In the genomic region with DNA sequence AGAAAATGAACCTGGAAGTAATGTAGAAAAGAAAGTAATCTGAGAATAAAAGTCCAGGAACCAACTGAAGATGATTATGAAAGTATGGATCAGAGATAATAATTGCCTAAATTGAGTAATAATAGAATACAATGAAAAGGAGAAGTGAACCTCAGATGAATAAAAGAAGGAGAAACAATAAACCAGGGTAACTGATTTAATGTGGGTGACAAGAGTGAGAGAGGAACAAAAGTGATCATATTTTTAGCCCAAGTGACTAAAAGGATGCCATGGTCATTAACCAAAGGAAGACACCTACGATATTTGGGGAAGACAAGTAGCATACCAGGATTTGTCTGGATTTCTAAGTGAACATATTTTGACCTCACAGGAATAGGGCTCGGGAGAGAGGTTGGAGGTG, we compare ENCODE assay signal across 20 cellular contexts.
A peak's percentile ranks its signal among the peaks of the same experiment; 100 is the strongest.
DNase-seq lines count a peak whose midpoint lies in the region; ATAC-seq and TF ChIP-seq lines count a peak whose summit lies in the region.
"Had no signal": no experiment of that assay in that cellular context is flagged by ENCODE, and none has a peak within 500 bp of the region (broad histone marks: within the 10 kb centered on the region; RNA-seq: fewer than 3 reads in every experiment).

No MANE protein-coding gene starts in this region.

- no peak overlapping the region for H2AFZ ChIP-seq in smooth muscle cell (ENCODE audit: low read depth)

- intact Hi-C loops in cardiac septum (cut with DNase I) = no loop called here

- CTCF ChIA-PET in activated CD8-positive, alpha-beta memory T cell treated with anti-CD3 and anti-CD28 coated beads, Interleukin-2, amount 10 ng/mL, durations not matched to agents 7 days and 5 days (lab: Charles Lee) = no interaction called here
- CTCF ChIA-PET in activated CD8-positive, alpha-beta T cell treated with anti-CD3 and anti-CD28 coated beads, Interleukin-2, amount 10 ng/mL, durations not matched to agents 7 days and 5 days (lab: Charles Lee) = interaction anchor here (1.1 to 1.8 kb wide), 3 partner anchors 73 to 155 kb away, joined by 3 to 8 read pairs (median 3); no protein-coding TSS in a partner anchor

- peaks cover 4% of the 10 kb centered on the region for H3F3A ChIP-seq in smooth muscle cell (ENCODE audit: low read depth)

- no peak for DNase-seq in activated CD8-positive, alpha-beta memory T cell treated with anti-CD3 and anti-CD28 coated beads, Interleukin-2, amount 10 ng/mL, durations not matched to agents 7 days and 5 days
- DNase-seq in activated CD8-positive, alpha-beta memory T cell treated with anti-CD3 and anti-CD28 coated beads, Interleukin-2, amount 50 U/mL, for 48 hours = no peak
- peak; percentile 31 for DNase-seq in MV-4-11 (lab: John Stamatoyannopoulos, UW)
- no peak for DNase-seq in activated CD8-positive, alpha-beta T cell treated with anti-CD3 and anti-CD28 coated beads, Interleukin-2, amount 10 ng/mL, durations not matched to agents 7 days and 5 days
- DNase-seq in smooth muscle cell (lab: John Stamatoyannopoulos, UW; ENCODE audit: unreplicated experiment) = no peak
- DNase-seq in cardiac septum (ENCODE audit: low spot score) = no peak
- DNase-seq: activated T-cell treated with anti-CD3 and anti-CD28 coated beads, Interleukin-2, amount 50 U/mL, for 4 hours; DMS53; foreskin keratinocyte; heart left ventricle; kidney; midbrain; NCI-H1048; NCI-H526 treated with DMSO at 0.1 percent for 48 hours had no signal

- H3K27ac ChIP-seq in smooth muscle cell (ENCODE audit: low read depth) = peak overlapping the region; percentile 62
- H3K27ac ChIP-seq: esophagus muscularis mucosa, foreskin keratinocyte, heart left ventricle, tibial nerve had no signal

- no peak overlapping the region for H3K4me3 ChIP-seq in smooth muscle cell
- H3K4me3 ChIP-seq: esophagus muscularis mucosa, heart left ventricle, tibial nerve had no signal

- no peaks in the 10 kb centered on the region for H3K27me3 Mint-ChIP-seq in activated CD8-positive, alpha-beta memory T cell treated with anti-CD3 and anti-CD28 coated beads, Interleukin-2, amount 10 ng/mL, durations not matched to agents 7 days and 5 days
- H3K27me3 Mint-ChIP-seq in activated CD8-positive, alpha-beta T cell treated with anti-CD3 and anti-CD28 coated beads, Interleukin-2, amount 10 ng/mL, durations not matched to agents 7 days and 5 days (ENCODE audit: low read depth) = no peaks in the 10 kb centered on the region

- H3K9me3 Mint-ChIP-seq in activated CD8-positive, alpha-beta memory T cell treated with anti-CD3 and anti-CD28 coated beads, Interleukin-2, amount 10 ng/mL, durations not matched to agents 7 days and 5 days (ENCODE audit: low read depth) = peaks cover 8% of the 10 kb centered on the region
- H3K9me3 Mint-ChIP-seq in activated CD8-positive, alpha-beta T cell treated with anti-CD3 and anti-CD28 coated beads, Interleukin-2, amount 10 ng/mL, durations not matched to agents 7 days and 5 days (ENCODE audit: insufficient read depth) = peaks cover 14% of the 10 kb centered on the region
- H3K9me3 Mint-ChIP-seq: dendritic cell treated with granulocyte-macrophage colony-stimulating factor and Interleukin-4, amounts not matched to agents 40 ng/mL and 50 ng/mL, for 4 days; nephron had no signal

- no peaks in the 10 kb centered on the region for H3K9me3 ChIP-seq in smooth muscle cell (replicated peaks; ENCODE audit: low read depth)
- H3K9me3 ChIP-seq: esophagus muscularis mucosa, heart left ventricle, tibial nerve had no signal

- no peak for ATAC-seq in activated CD8-positive, alpha-beta memory T cell treated with anti-CD3 and anti-CD28 coated beads, Interleukin-2, amount 10 ng/mL, durations not matched to agents 7 days and 5 days
- no peak for ATAC-seq in activated CD8-positive, alpha-beta T cell treated with anti-CD3 and anti-CD28 coated beads, Interleukin-2, amount 10 ng/mL, durations not matched to agents 7 days and 5 days
- ATAC-seq in HG03095 (IDR thresholded peaks at IDR 0.05; ENCODE audit: unreplicated experiment) = no peak
- ATAC-seq: foreskin keratinocyte, heart left ventricle had no signal

- TF ChIP-seq CTCF in smooth muscle cell (IDR thresholded peaks at IDR 0.05; ENCODE audit: borderline replicate concordance, insufficient read depth, poor library complexity, severe bottlenecking) = no peak

- peak overlapping the region; percentile 42 for H3K4me2 ChIP-seq in smooth muscle cell

- no peaks in the 10 kb centered on the region for H3K79me2 ChIP-seq in smooth muscle cell (ENCODE audit: low read depth)

- H4K20me1 ChIP-seq in smooth muscle cell (ENCODE audit: low read depth) = no peaks in the 10 kb centered on the region

- H3K27me3 ChIP-seq in smooth muscle cell (ENCODE audit: low read depth) = no peaks in the 10 kb centered on the region
- H3K27me3 ChIP-seq: esophagus muscularis mucosa, foreskin keratinocyte, tibial nerve had no signal

- WGBS in smooth muscle cell (ENCODE audit: low lambda C conversion rate) = 75% methylated on average over 2 of the region's 2 CpGs

- H3K4me1 ChIP-seq in smooth muscle cell (ENCODE audit: low read depth) = no peaks in the 10 kb centered on the region
- H3K4me1 ChIP-seq: esophagus muscularis mucosa, foreskin keratinocyte, tibial nerve had no signal

- no peak overlapping the region for H3K9ac ChIP-seq in smooth muscle cell (ENCODE audit: low read depth)

- H3K36me3 ChIP-seq in smooth muscle cell (ENCODE audit: low read depth) = no peaks in the 10 kb centered on the region
- H3K36me3 ChIP-seq: esophagus muscularis mucosa, heart left ventricle, tibial nerve had no signal

- H3K36me3 Mint-ChIP-seq in activated CD8-positive, alpha-beta memory T cell treated with anti-CD3 and anti-CD28 coated beads, Interleukin-2, amount 10 ng/mL, durations not matched to agents 7 days and 5 days = peaks cover 26% of the 10 kb centered on the region
- H3K36me3 Mint-ChIP-seq in activated CD8-positive, alpha-beta T cell treated with anti-CD3 and anti-CD28 coated beads, Interleukin-2, amount 10 ng/mL, durations not matched to agents 7 days and 5 days (ENCODE audit: low read depth) = peaks cover 43% of the 10 kb centered on the region

- H3K27ac Mint-ChIP-seq in activated CD8-positive, alpha-beta memory T cell treated with anti-CD3 and anti-CD28 coated beads, Interleukin-2, amount 10 ng/mL, durations not matched to agents 7 days and 5 days = peak overlapping the region; percentile 93
- peak overlapping the region; percentile 74 for H3K27ac Mint-ChIP-seq in activated CD8-positive, alpha-beta T cell treated with anti-CD3 and anti-CD28 coated beads, Interleukin-2, amount 10 ng/mL, durations not matched to agents 7 days and 5 days
- H3K27ac Mint-ChIP-seq: B cell; dendritic cell treated with granulocyte-macrophage colony-stimulating factor and Interleukin-4, amounts not matched to agents 40 ng/mL and 50 ng/mL, for 4 days; nephron had no signal

- POLR2A ChIA-PET in activated CD8-positive, alpha-beta T cell treated with anti-CD3 and anti-CD28 coated beads, Interleukin-2, amount 10 ng/mL, durations not matched to agents 7 days and 5 days (lab: Charles Lee) = interaction anchor here (0.8 to 1.3 kb wide), 2 partner anchors 9 to 66 kb away, joined by 4 to 6 read pairs; no protein-coding TSS in a partner anchor

- H3K4me1 Mint-ChIP-seq in activated CD8-positive, alpha-beta memory T cell treated with anti-CD3 and anti-CD28 coated beads, Interleukin-2, amount 10 ng/mL, durations not matched to agents 7 days and 5 days = peaks cover 61% of the 10 kb centered on the region
- H3K4me1 Mint-ChIP-seq in activated CD8-positive, alpha-beta T cell treated with anti-CD3 and anti-CD28 coated beads, Interleukin-2, amount 10 ng/mL, durations not matched to agents 7 days and 5 days (ENCODE audit: low read depth) = peaks cover 57% of the 10 kb centered on the region
- H3K4me1 Mint-ChIP-seq: B cell, nephron had no signal

- H3K4me3 Mint-ChIP-seq in activated CD8-positive, alpha-beta memory T cell treated with anti-CD3 and anti-CD28 coated beads, Interleukin-2, amount 10 ng/mL, durations not matched to agents 7 days and 5 days = peak overlapping the region; percentile 1
- H3K4me3 Mint-ChIP-seq in activated CD8-positive, alpha-beta T cell treated with anti-CD3 and anti-CD28 coated beads, Interleukin-2, amount 10 ng/mL, durations not matched to agents 7 days and 5 days = peak overlapping the region; percentile 12
- H3K4me3 Mint-ChIP-seq: B cell; dendritic cell treated with granulocyte-macrophage colony-stimulating factor and Interleukin-4, amounts not matched to agents 40 ng/mL and 50 ng/mL, for 4 days; nephron had no signal
